Comparison of ENCODE assay signal across 8 cellular contexts in genomic region chr18:76518543-76519155, GRCh38. TPM values are rescaled to one million over a fixed set of nuclear protein-coding genes. Genes with fewer than 3 reads are reported as not detected.
DNase-seq lines count a peak whose midpoint lies in the region; ATAC-seq and TF ChIP-seq lines count a peak whose summit lies in the region.

No MANE protein-coding gene starts in this region.

- DNase-seq in AG10803 (ENCODE audit: low read depth) (no peak), astrocyte of the hippocampus (ENCODE audit: low read depth, low spot score) (peak; percentile 69), islet precursor cell (peak; percentile 81), T-helper 1 cell (no peak)
- DNase-seq in activated T-helper 2 cell treated with anti-CD3 and anti-CD28 coated beads, Interferon-gamma antibody, Interleukin-2, Interleukin-4, amounts not matched to agents 10 μg/mL and 5 μg/mL and 100 μg/mL, durations not matched to agents 14 hours and 24 hours and 36 hours (ENCODE audit: low spot score) = no peak

- H3K9me3 Mint-ChIP-seq in activated T-helper 2 cell treated with anti-CD3 and anti-CD28 coated beads, Interferon-gamma antibody, Interleukin-2, Interleukin-4, amounts not matched to agents 10 μg/mL and 5 μg/mL and 100 μg/mL, durations not matched to agents 14 hours and 24 hours and 36 hours = no peaks in the 10 kb centered on the region

- no peak overlapping the region for H3K27ac ChIP-seq in stomach smooth muscle (ENCODE audit: low read length)

- no peak overlapping the region for H3K27ac Mint-ChIP-seq in activated T-helper 2 cell treated with anti-CD3 and anti-CD28 coated beads, Interferon-gamma antibody, Interleukin-2, Interleukin-4, amounts not matched to agents 10 μg/mL and 5 μg/mL and 100 μg/mL, durations not matched to agents 14 hours and 24 hours and 36 hours

- TF ChIP-seq CTCF in AG10803 (conservative IDR thresholded peaks at IDR 0.05; ENCODE audit: low read length) = peak; percentile 14; the same call in 1 of the 2 replicates

- H3K27me3 ChIP-seq in stomach smooth muscle (ENCODE audit: control insufficient read depth in 1 of 2, insufficient read depth in 2 of 2, low read length in 2 of 2) = no peaks in the 10 kb centered on the region

- intact Hi-C loops in activated T-helper 2 cell treated with anti-CD3 and anti-CD28 coated beads, Interferon-gamma antibody, Interleukin-2, Interleukin-4, amounts not matched to agents 10 μg/mL and 5 μg/mL and 100 μg/mL, durations not matched to agents 14 hours and 24 hours and 36 hours (cut with micrococcal nuclease) = loop anchor here (2.0 kb wide), 1 partner anchor 22 kb away; no protein-coding TSS in a partner anchor

- peak overlapping the region; percentile 51 for H3K4me3 ChIP-seq in AG10803 (ENCODE audit: low read length)
- H3K4me3 ChIP-seq in stomach smooth muscle (ENCODE audit: low read length in 2 of 2) = peak overlapping the region; percentile 52 to 59

- ATAC-seq in HG02885 (IDR thresholded peaks at IDR 0.05; ENCODE audit: poor library complexity, unreplicated experiment) = peak; percentile 41
- ATAC-seq in GM19328 (IDR thresholded peaks at IDR 0.05; ENCODE audit: unreplicated experiment) = no peak

- H3K9ac ChIP-seq in stomach smooth muscle (ENCODE audit: low read length in 2 of 2) = peak overlapping the region; percentile 42 to 47

- no peaks in the 10 kb centered on the region for H3K9me3 ChIP-seq in stomach smooth muscle (ENCODE audit: control insufficient read depth in 2 of 2, low read length in 2 of 2)

- H3K4me1 Mint-ChIP-seq in activated T-helper 2 cell treated with anti-CD3 and anti-CD28 coated beads, Interferon-gamma antibody, Interleukin-2, Interleukin-4, amounts not matched to agents 10 μg/mL and 5 μg/mL and 100 μg/mL, durations not matched to agents 14 hours and 24 hours and 36 hours (ENCODE audit: low read depth) = peaks cover 4% of the 10 kb centered on the region

- no peaks in the 10 kb centered on the region for H3K36me3 Mint-ChIP-seq in activated T-helper 2 cell treated with anti-CD3 and anti-CD28 coated beads, Interferon-gamma antibody, Interleukin-2, Interleukin-4, amounts not matched to agents 10 μg/mL and 5 μg/mL and 100 μg/mL, durations not matched to agents 14 hours and 24 hours and 36 hours (ENCODE audit: low read depth)

- H3K4me3 Mint-ChIP-seq in activated T-helper 2 cell treated with anti-CD3 and anti-CD28 coated beads, Interferon-gamma antibody, Interleukin-2, Interleukin-4, amounts not matched to agents 10 μg/mL and 5 μg/mL and 100 μg/mL, durations not matched to agents 14 hours and 24 hours and 36 hours (ENCODE audit: low read depth) = no peak overlapping the region

- no peaks in the 10 kb centered on the region for H3K36me3 ChIP-seq in stomach smooth muscle (ENCODE audit: control insufficient read depth in 2 of 2, insufficient read depth in 2 of 2, low read length in 2 of 2)

- no peaks in the 10 kb centered on the region for H3K4me1 ChIP-seq in stomach smooth muscle (ENCODE audit: control insufficient read depth, insufficient read depth, low read length)

- H3K27me3 Mint-ChIP-seq in activated T-helper 2 cell treated with anti-CD3 and anti-CD28 coated beads, Interferon-gamma antibody, Interleukin-2, Interleukin-4, amounts not matched to agents 10 μg/mL and 5 μg/mL and 100 μg/mL, durations not matched to agents 14 hours and 24 hours and 36 hours (ENCODE audit: low read depth) = peaks cover 43% of the 10 kb centered on the region

RNA-seq across cellular contexts. Expression of gene ZNF516, which starts 23.6 kb away (rescaled TPM):
- total RNA-seq in activated T-helper 2 cell treated with anti-CD3 and anti-CD28 coated beads, Interferon-gamma antibody, Interleukin-2, Interleukin-4, amounts not matched to agents 10 μg/mL and 5 μg/mL and 100 μg/mL, durations not matched to agents 14 hours and 24 hours and 36 hours = 1.2 and 1.9 TPM in 2 replicates

Comparison
In these comparisons a context has a peak if more than half of its experiments do, and no peak if none do; other contexts are left out.
1. DNase-seq: peak in astrocyte of the hippocampus (single experiment) and islet precursor cell (single experiment); none in AG10803 (single experiment), activated T-helper 2 cell treated with anti-CD3 and anti-CD28 coated beads, Interferon-gamma antibody, Interleukin-2, Interleukin-4, amounts not matched to agents 10 μg/mL and 5 μg/mL and 100 μg/mL, durations not matched to agents 14 hours and 24 hours and 36 hours (single experiment) and T-helper 1 cell (0 of 5).